Comparison of ENCODE assay signal across 8 cellular contexts in the genomic region with DNA sequence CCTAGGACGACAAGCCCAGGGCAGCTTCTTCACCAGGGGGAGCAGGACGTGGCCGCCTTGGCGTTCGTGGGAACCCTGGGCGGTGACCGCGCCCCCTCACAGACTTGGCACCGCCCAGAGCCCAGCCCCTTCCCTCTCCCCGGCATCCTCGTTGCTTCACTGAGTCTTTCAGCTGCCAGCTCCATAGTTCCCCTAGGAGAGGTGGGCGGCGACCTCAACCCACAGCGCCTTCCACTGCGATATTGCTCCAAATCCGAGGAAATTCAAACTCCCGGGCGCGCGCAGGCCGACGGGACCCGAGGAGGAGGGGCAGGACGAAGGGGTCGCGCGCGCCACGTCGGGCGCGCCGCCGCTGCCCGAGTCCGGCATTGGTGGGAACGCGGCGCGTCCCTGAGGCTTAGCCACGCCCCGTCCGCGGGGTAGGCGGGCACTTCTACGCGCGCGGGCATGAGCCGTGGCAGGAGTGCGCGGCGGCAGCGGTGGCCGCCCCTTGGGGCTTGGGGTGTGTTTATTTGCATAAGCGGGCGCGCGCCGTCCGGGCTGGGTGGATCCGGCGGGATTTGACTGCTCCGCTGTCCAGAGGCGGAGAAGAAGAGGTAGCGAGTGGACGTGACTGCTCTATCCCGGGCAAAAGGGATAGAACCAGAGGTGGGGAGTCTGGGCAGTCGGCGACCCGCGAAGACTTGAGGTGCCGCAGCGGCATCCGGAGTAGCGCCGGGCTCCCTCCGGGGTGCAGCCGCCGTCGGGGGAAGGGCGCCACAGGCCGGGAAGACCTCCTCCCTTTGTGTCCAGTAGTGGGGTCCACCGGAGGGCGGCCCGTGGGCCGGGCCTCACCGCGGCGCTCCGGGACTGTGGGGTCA. TPM values are rescaled to one million over a fixed set of nuclear protein-coding genes. Genes with fewer than 3 reads are reported as not detected.
DNase-seq lines count a peak whose midpoint lies in the region; ATAC-seq lines count a peak whose summit lies in the region.

A gene with protein sequence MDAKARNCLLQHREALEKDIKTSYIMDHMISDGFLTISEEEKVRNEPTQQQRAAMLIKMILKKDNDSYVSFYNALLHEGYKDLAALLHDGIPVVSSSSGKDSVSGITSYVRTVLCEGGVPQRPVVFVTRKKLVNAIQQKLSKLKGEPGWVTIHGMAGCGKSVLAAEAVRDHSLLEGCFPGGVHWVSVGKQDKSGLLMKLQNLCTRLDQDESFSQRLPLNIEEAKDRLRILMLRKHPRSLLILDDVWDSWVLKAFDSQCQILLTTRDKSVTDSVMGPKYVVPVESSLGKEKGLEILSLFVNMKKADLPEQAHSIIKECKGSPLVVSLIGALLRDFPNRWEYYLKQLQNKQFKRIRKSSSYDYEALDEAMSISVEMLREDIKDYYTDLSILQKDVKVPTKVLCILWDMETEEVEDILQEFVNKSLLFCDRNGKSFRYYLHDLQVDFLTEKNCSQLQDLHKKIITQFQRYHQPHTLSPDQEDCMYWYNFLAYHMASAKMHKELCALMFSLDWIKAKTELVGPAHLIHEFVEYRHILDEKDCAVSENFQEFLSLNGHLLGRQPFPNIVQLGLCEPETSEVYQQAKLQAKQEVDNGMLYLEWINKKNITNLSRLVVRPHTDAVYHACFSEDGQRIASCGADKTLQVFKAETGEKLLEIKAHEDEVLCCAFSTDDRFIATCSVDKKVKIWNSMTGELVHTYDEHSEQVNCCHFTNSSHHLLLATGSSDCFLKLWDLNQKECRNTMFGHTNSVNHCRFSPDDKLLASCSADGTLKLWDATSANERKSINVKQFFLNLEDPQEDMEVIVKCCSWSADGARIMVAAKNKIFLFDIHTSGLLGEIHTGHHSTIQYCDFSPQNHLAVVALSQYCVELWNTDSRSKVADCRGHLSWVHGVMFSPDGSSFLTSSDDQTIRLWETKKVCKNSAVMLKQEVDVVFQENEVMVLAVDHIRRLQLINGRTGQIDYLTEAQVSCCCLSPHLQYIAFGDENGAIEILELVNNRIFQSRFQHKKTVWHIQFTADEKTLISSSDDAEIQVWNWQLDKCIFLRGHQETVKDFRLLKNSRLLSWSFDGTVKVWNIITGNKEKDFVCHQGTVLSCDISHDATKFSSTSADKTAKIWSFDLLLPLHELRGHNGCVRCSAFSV (N-terminal part only) (plus strand): TSS at position 579 of the 860 bp plus-strand sequence. CDS start 3,070 bp downstream, outside the sequence.
A gene with protein sequence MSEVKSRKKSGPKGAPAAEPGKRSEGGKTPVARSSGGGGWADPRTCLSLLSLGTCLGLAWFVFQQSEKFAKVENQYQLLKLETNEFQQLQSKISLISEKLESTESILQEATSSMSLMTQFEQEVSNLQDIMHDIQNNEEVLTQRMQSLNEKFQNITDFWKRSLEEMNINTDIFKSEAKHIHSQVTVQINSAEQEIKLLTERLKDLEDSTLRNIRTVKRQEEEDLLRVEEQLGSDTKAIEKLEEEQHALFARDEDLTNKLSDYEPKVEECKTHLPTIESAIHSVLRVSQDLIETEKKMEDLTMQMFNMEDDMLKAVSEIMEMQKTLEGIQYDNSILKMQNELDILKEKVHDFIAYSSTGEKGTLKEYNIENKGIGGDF (minus strand): TSS at position 77 of the 860 bp plus-strand sequence. CDS start 87 bp downstream, outside the sequence.

- peak; percentile 85 for ATAC-seq in GM21367 (IDR thresholded peaks at IDR 0.05; ENCODE audit: unreplicated experiment)

- peak within 1 kb of the TSS; percentile 68 for H3K27ac ChIP-seq in effector memory CD4-positive, alpha-beta T cell (ENCODE audit: insufficient read depth, low read length, poor library complexity, severe bottlenecking)

- peaks cover 13% of the 10 kb centered on the region for H3K36me3 ChIP-seq in effector memory CD4-positive, alpha-beta T cell (ENCODE audit: control insufficient read depth, insufficient read depth, low read length)

- POLR2A ChIA-PET in activated CD8-positive, alpha-beta memory T cell treated with anti-CD3 and anti-CD28 coated beads for 36 hours (lab: Charles Lee): interaction anchor here (0.8 to 2.2 kb wide), 7 partner anchors 49 to 1622 kb away, joined by 3 to 13 read pairs (median 4); a partner anchor contains a TSS

- DNase-seq in COR-L47 (lab: John Stamatoyannopoulos, UW): peak; percentile 93
- DNase-seq in HT1080 (ENCODE audit: low read depth): peak; percentile 97
- DNase-seq in NOMO-1 (lab: John Stamatoyannopoulos, UW; ENCODE audit: unreplicated experiment in 2 of 2): peak; percentile 92 to 97
- peak; percentile 88 to 94 (median 93) for DNase-seq in effector memory CD4-positive, alpha-beta T cell
- peak; percentile 98 for DNase-seq in medulla oblongata (ENCODE audit: extremely low spot score)
- DNase-seq in stimulated activated CD4-positive, alpha-beta T cell treated with anti-CD3 and anti-CD28 coated beads, TNF-alpha, amount 100 ng/mL, for 48 hours (ENCODE audit: low read depth in 3 of 3): peak; percentile 93 to 95 (median 93)

- H3K9me3 ChIP-seq in effector memory CD4-positive, alpha-beta T cell (ENCODE audit: control insufficient read depth, low read length): no peaks in the 10 kb centered on the region

- peak within 1 kb of the TSS; percentile 92 for H3K4me3 ChIP-seq in effector memory CD4-positive, alpha-beta T cell (ENCODE audit: insufficient read depth, low read depth, low read length, poor library complexity, severe bottlenecking)

- CTCF ChIA-PET in activated CD8-positive, alpha-beta memory T cell treated with anti-CD3 and anti-CD28 coated beads for 36 hours (lab: Charles Lee): interaction anchor here (1.3 kb wide), 1 partner anchor 51 kb away, joined by 6 read pairs; a partner anchor contains a TSS

- no peaks in the 10 kb centered on the region for H3K27me3 ChIP-seq in effector memory CD4-positive, alpha-beta T cell (replicated peaks; ENCODE audit: control insufficient read depth, insufficient read depth, low read length, poor library complexity, severe bottlenecking)

- peaks cover 15% of the 10 kb centered on the region for H3K4me1 ChIP-seq in effector memory CD4-positive, alpha-beta T cell (ENCODE audit: control insufficient read depth, insufficient read depth, low read length, poor library complexity, severe bottlenecking)

RNA-seq across cellular contexts. Expression of the first gene that starts in this region (rescaled TPM):
- total RNA-seq in HT1080 (2014; rRNA removed; shearing (Covaris generic)): 10.0 and 11.4 TPM in 2 replicates
- polyA plus RNA-seq in HT1080 (2015; cell fraction: cytosol; rRNA removed): 8.2 and 13.2 TPM in 2 replicates
- polyA plus RNA-seq in HT1080 (2015; cell fraction: nucleus; rRNA removed): 19.1 and 21.5 TPM in 2 replicates
- 10 to 100 TPM; 13.0 to 14.7 TPM for total RNA-seq in activated CD8-positive, alpha-beta memory T cell treated with anti-CD3 and anti-CD28 coated beads for 36 hours

RNA-seq across cellular contexts. Expression of the second gene that starts in this region (rescaled TPM):
- 62.7 and 67.1 TPM in 2 replicates for total RNA-seq in HT1080 (2014; rRNA removed; shearing (Covaris generic))
- 73.6 and 84.5 TPM in 2 replicates for polyA plus RNA-seq in HT1080 (2015; cell fraction: cytosol; rRNA removed)
- 61.4 and 61.6 TPM in 2 replicates for polyA plus RNA-seq in HT1080 (2015; cell fraction: nucleus; rRNA removed)
- total RNA-seq in activated CD8-positive, alpha-beta memory T cell treated with anti-CD3 and anti-CD28 coated beads for 36 hours: 10 to 100 TPM; 33.6 to 35.2 TPM

Comparison
In these comparisons a context has a peak if more than half of its experiments do, and no peak if none do; other contexts are left out.
1. Peak in every context shown above with its lines: DNase-seq, ATAC-seq, H3K4me3 ChIP-seq and H3K27ac ChIP-seq.